In the genomic region with DNA sequence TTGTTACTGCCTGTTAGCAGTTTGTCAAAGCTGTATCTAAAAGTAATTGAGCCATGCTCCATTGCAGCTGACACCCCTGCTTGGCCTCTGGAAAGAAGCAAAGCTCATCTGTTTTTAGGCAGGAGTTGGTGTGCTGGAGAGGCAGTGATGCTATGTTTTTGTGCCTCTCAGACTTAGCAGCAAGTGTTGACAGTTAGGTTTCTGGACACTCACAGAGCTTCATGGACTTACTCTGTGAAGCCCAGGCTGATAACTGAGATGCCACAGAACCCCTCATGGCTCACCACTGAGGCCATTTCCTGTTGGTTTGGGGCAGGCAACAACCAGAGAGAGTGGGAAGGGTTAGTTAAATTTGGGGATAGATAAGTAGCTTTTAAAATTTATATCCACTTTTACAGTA, we compare ENCODE assay signal across 17 cellular contexts. TPM values are rescaled to one million over a fixed set of nuclear protein-coding genes. Genes with fewer than 3 reads are reported as not detected.
A peak's percentile ranks its signal among the peaks of the same experiment; 100 is the strongest.
DNase-seq lines count a peak whose midpoint lies in the region; ATAC-seq and TF ChIP-seq lines count a peak whose summit lies in the region.
"Had no signal": no experiment of that assay in that cellular context is flagged by ENCODE, and none has a peak within 500 bp of the region (broad histone marks: within the 10 kb centered on the region; RNA-seq: fewer than 3 reads in every experiment).

No MANE protein-coding gene starts in this region.

- peak overlapping the region; percentile 25 for H3K9ac ChIP-seq in Loucy (ENCODE audit: low read depth, low read length, poor library complexity, severe bottlenecking)

- no peaks in the 10 kb centered on the region for H3F3A ChIP-seq in Loucy (ENCODE audit: low read depth)

- no peaks in the 10 kb centered on the region for H3K9me3 ChIP-seq in Loucy (ENCODE audit: insufficient read depth, low read depth, low read length)
- H3K9me3 ChIP-seq: Caco-2 had no signal

- no peaks in the 10 kb centered on the region for H3K27me3 Mint-ChIP-seq in activated naive CD8-positive, alpha-beta T cell
- H3K27me3 Mint-ChIP-seq in activated naive CD8-positive, alpha-beta T cell treated with anti-CD3 and anti-CD28 coated beads for 36 hours, result no peaks in the 10 kb centered on the region

- DNase-seq in activated naive CD8-positive, alpha-beta T cell treated with anti-CD3 and anti-CD28 coated beads for 36 hours, result no peak
- DNase-seq in choroid plexus epithelial cell (ENCODE audit: low read depth), result peak; percentile 16
- peak; percentile 48 for DNase-seq in islet precursor cell
- no peak for DNase-seq in Ammon's horn (ENCODE audit: low spot score)
- no peak for DNase-seq in NCI-H2171 treated with DMSO at 0.1 percent for 48 hours (lab: John Stamatoyannopoulos, UW)
- DNase-seq: Caco-2, MV-4-11, NCI-H146, NCI-H2107, NCI-H345, NCI-H526 treated with DMSO at 0.1 percent for 48 hours, PC-9 had no signal

- peaks cover 16% of the 10 kb centered on the region for H3K4me1 ChIP-seq in Loucy (ENCODE audit: insufficient read depth, low read length, poor library complexity, severe bottlenecking)
- H3K4me1 ChIP-seq: Caco-2 had no signal

- H3K4me3 Mint-ChIP-seq in activated naive CD8-positive, alpha-beta T cell, result no peak overlapping the region
- no peak overlapping the region for H3K4me3 Mint-ChIP-seq in activated naive CD8-positive, alpha-beta T cell treated with anti-CD3 and anti-CD28 coated beads for 36 hours

- ATAC-seq in HG02981 (IDR thresholded peaks at IDR 0.05; ENCODE audit: unreplicated experiment), result no peak
- ATAC-seq: GM12878, HCT116 had no signal

- TF ChIP-seq CTCF in Loucy (conservative IDR thresholded peaks at IDR 0.05; ENCODE audit: low read length) (no peak), choroid plexus epithelial cell (conservative IDR thresholded peaks at IDR 0.05; ENCODE audit: low read depth, low read length) (no peak)

- peaks cover 73% of the 10 kb centered on the region for H3K36me3 ChIP-seq in Loucy (ENCODE audit: insufficient read depth, low read length)

- H3K4me2 ChIP-seq in Loucy (ENCODE audit: low read depth, low read length, poor library complexity, severe bottlenecking), result peak overlapping the region; percentile 45
- H3K4me2 ChIP-seq: PC-9 had no signal

- no peaks in the 10 kb centered on the region for H3K79me2 ChIP-seq in Loucy (ENCODE audit: insufficient read depth, low read length)

- H3K27ac Mint-ChIP-seq in activated naive CD8-positive, alpha-beta T cell, result peak overlapping the region; percentile 5
- H3K27ac Mint-ChIP-seq in activated naive CD8-positive, alpha-beta T cell treated with anti-CD3 and anti-CD28 coated beads for 36 hours, result no peak overlapping the region

- H3K9me2 ChIP-seq in Loucy (replicated peaks; ENCODE audit: low read depth, low read length), result no peaks in the 10 kb centered on the region

- no peak overlapping the region for H2AFZ ChIP-seq in Loucy (ENCODE audit: low read length)
- H2AFZ ChIP-seq: PC-9 had no signal

- H3K4me3 ChIP-seq in Loucy (ENCODE audit: low read length, poor library complexity, severe bottlenecking), result no peak overlapping the region
- H3K4me3 ChIP-seq in choroid plexus epithelial cell (ENCODE audit: low read depth, low read length), result no peak overlapping the region
- H3K4me3 ChIP-seq: GM12878, PC-9 had no signal

- no peaks in the 10 kb centered on the region for H3K9me3 Mint-ChIP-seq in activated naive CD8-positive, alpha-beta T cell (ENCODE audit: low read depth)
- no peaks in the 10 kb centered on the region for H3K9me3 Mint-ChIP-seq in activated naive CD8-positive, alpha-beta T cell treated with anti-CD3 and anti-CD28 coated beads for 36 hours

- H4K20me1 ChIP-seq in Loucy (ENCODE audit: insufficient read depth, low read length, poor library complexity, severe bottlenecking), result no peaks in the 10 kb centered on the region

- peaks cover 25% of the 10 kb centered on the region for H3K4me1 Mint-ChIP-seq in activated naive CD8-positive, alpha-beta T cell (ENCODE audit: low read depth)
- H3K4me1 Mint-ChIP-seq in activated naive CD8-positive, alpha-beta T cell treated with anti-CD3 and anti-CD28 coated beads for 36 hours, result peaks cover 30% of the 10 kb centered on the region

- peaks cover 37% of the 10 kb centered on the region for H3K36me3 Mint-ChIP-seq in activated naive CD8-positive, alpha-beta T cell
- peaks cover 62% of the 10 kb centered on the region for H3K36me3 Mint-ChIP-seq in activated naive CD8-positive, alpha-beta T cell treated with anti-CD3 and anti-CD28 coated beads for 36 hours

- H3K27me3 ChIP-seq in Loucy (ENCODE audit: insufficient read depth, low read length, poor library complexity, severe bottlenecking), result no peaks in the 10 kb centered on the region

RNA-seq across cellular contexts. Expression of a gene that starts 59.8 kb away (rescaled TPM):
- total RNA-seq in activated naive CD8-positive, alpha-beta T cell treated with anti-CD3 and anti-CD28 coated beads for 36 hours, result 10 to 100 TPM; 53.9 to 58.6 TPM

Comparison
In these comparisons a context has a peak if more than half of its experiments do, and no peak if none do; other contexts are left out.
1. DNase-seq: peak in choroid plexus epithelial cell (single experiment) and islet precursor cell (single experiment); none in activated naive CD8-positive, alpha-beta T cell treated with anti-CD3 and anti-CD28 coated beads for 36 hours (single experiment), Ammon's horn (single experiment) and NCI-H2171 treated with DMSO at 0.1 percent for 48 hours (single experiment).